Comparison of ENCODE assay signal across 18 cellular contexts in genomic region chr3:192303235-192303634, GRCh38.
DNase-seq lines count a peak whose midpoint lies in the region; ATAC-seq and TF ChIP-seq lines count a peak whose summit lies in the region.
"Had no signal": no experiment of that assay in that cellular context is flagged by ENCODE, and none has a peak within 500 bp of the region (broad histone marks: within the 10 kb centered on the region; RNA-seq: fewer than 3 reads in every experiment).

No MANE protein-coding gene starts in this region.

- H3K36me3 ChIP-seq in WERI-Rb-1, result no peaks in the 10 kb centered on the region
- no peaks in the 10 kb centered on the region for H3K36me3 ChIP-seq in mesendoderm (ENCODE audit: control insufficient read depth, insufficient read depth, low read length)
- H3K36me3 ChIP-seq: ascending aorta, SJSA1, vagina had no signal

- H3K4me2 ChIP-seq in mesendoderm (ENCODE audit: low read length), result no peak overlapping the region
- H3K4me2 ChIP-seq: A549 had no signal

- H4K8ac ChIP-seq in mesendoderm (ENCODE audit: low read depth, low read length), result no peak overlapping the region

- no peak overlapping the region for H4K5ac ChIP-seq in mesendoderm (ENCODE audit: low read length)

- no peak overlapping the region for H3K18ac ChIP-seq in mesendoderm (ENCODE audit: low read length)

- no peaks in the 10 kb centered on the region for H3K9me3 ChIP-seq in WERI-Rb-1 (ENCODE audit: severe bottlenecking)
- H3K9me3 ChIP-seq: A549, ascending aorta, SJSA1, vagina had no signal

- DNase-seq in NCI-H2029 treated with DMSO at 0.1 percent for 48 hours (lab: John Stamatoyannopoulos, UW) (peak; percentile 4), NCI-H2029 (lab: John Stamatoyannopoulos, UW) (no peak), LNCaP clone FGC (ENCODE audit: low read depth) (peak; percentile 3), WERI-Rb-1 (peak; percentile 54), mesendoderm (peak; percentile 14), AML-193 (lab: John Stamatoyannopoulos, UW) (no peak)
- no peak for DNase-seq in activated T-cell treated with anti-CD3 and anti-CD28 coated beads, Interleukin-2, amount 50 U/mL, for 1 hour
- DNase-seq: activated CD4-positive, alpha-beta T cell treated with anti-CD3 and anti-CD28 coated beads, Interleukin-2, amount 10 ng/mL, durations not matched to agents 24 days and 14 days; activated CD8-positive, alpha-beta memory T cell treated with anti-CD3 and anti-CD28 coated beads, Interleukin-2, amount 50 U/mL, for 48 hours; activated naive CD4-positive, alpha-beta T cell treated with Interleukin-2 at 50 U/mL for 16 hours; CD4-positive, alpha-beta memory T cell; left colon had no signal

- no peak overlapping the region for H2BK5ac ChIP-seq in mesendoderm (ENCODE audit: low read length)

- H3K56ac ChIP-seq in mesendoderm (ENCODE audit: low read length), result no peak overlapping the region

- no peak for ATAC-seq in GM19328 (IDR thresholded peaks at IDR 0.05; ENCODE audit: unreplicated experiment)
- ATAC-seq: A549, HepG2, left colon had no signal

- no peak overlapping the region for H3K9ac ChIP-seq in mesendoderm (ENCODE audit: low read length)

- H2BK15ac ChIP-seq in mesendoderm (replicated peaks; ENCODE audit: low read depth), result no peak overlapping the region

- no CpG with 5 or more reads among the region's 3 CpGs for WGBS in mesendoderm (ENCODE audit: extremely low coverage, insufficient coverage, low lambda C conversion rate)

- TF ChIP-seq CTCF in LNCaP clone FGC (IDR thresholded peaks at IDR 0.05; ENCODE audit: control insufficient read depth, extremely low read depth, insufficient read depth) (no peak), WERI-Rb-1 (IDR thresholded peaks at IDR 0.05; ENCODE audit: low read depth, low read length) (no peak)

- H3K27me3 ChIP-seq in WERI-Rb-1 (ENCODE audit: insufficient read depth, low read depth, severe bottlenecking), result no peaks in the 10 kb centered on the region
- H3K27me3 ChIP-seq in mesendoderm (ENCODE audit: insufficient read depth, low read length, poor library complexity), result no peaks in the 10 kb centered on the region
- H3K27me3 ChIP-seq: ascending aorta, SJSA1, vagina had no signal

- H3K23ac ChIP-seq in mesendoderm (ENCODE audit: low read length), result no peak overlapping the region

- H3K4me3 ChIP-seq in LNCaP clone FGC (ENCODE audit: low read depth, low read length) (no peak overlapping the region), WERI-Rb-1 (ENCODE audit: low read depth, low read length) (no peak overlapping the region), mesendoderm (ENCODE audit: low read length) (no peak overlapping the region)
- H3K4me3 ChIP-seq: A549, ascending aorta, SJSA1, vagina had no signal

- H3K79me1 ChIP-seq in mesendoderm (ENCODE audit: low read length), result no peaks in the 10 kb centered on the region

- no peak overlapping the region for H3K4ac ChIP-seq in mesendoderm (ENCODE audit: low read depth, low read length)

- H2AK5ac ChIP-seq in mesendoderm (ENCODE audit: low read length), result no peak overlapping the region

- no peak overlapping the region for H2BK120ac ChIP-seq in mesendoderm (ENCODE audit: low read depth, low read length)

- H3K27ac ChIP-seq in WERI-Rb-1 (peak overlapping the region; percentile 62), mesendoderm (ENCODE audit: low read depth, low read length) (no peak overlapping the region)
- H3K27ac ChIP-seq: A549, ascending aorta, SJSA1, vagina had no signal

- no peaks in the 10 kb centered on the region for H3K4me1 ChIP-seq in mesendoderm (ENCODE audit: control insufficient read depth, low read depth, low read length)
- H3K4me1 ChIP-seq: A549, ascending aorta, SJSA1, vagina had no signal

- H3K79me2 ChIP-seq in mesendoderm (ENCODE audit: control insufficient read depth, insufficient read depth, low read length), result no peaks in the 10 kb centered on the region

Comparison
In these comparisons a context has a peak if more than half of its experiments do, and no peak if none do; other contexts are left out.
1. DNase-seq: peak in NCI-H2029 treated with DMSO at 0.1 percent for 48 hours (single experiment), LNCaP clone FGC (single experiment), WERI-Rb-1 (single experiment) and mesendoderm (single experiment); none in NCI-H2029 (single experiment), AML-193 (0 of 2) and activated T-cell treated with anti-CD3 and anti-CD28 coated beads, Interleukin-2, amount 50 U/mL, for 1 hour (single experiment).